In the genomic region with DNA sequence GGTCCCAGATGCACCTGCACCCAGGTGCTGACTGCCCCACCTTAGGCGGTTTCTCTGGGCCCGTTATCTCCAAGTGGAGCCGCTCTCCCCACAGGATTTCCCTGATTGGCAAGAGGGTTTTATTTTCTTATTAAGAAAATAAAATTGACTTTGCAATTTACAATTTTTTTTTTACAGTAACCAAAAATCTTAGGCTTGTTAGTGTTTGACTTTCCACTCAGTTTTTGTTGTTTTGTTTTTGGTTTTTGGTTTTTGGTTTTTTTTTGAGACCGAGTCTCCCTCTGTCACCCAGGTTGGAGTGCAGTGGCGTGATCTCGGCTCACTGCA, we compare ENCODE assay signal across 1 cellular context.
TF ChIP-seq lines count a peak whose summit lies in the region.

No MANE protein-coding gene starts in this region.

TF ChIP-seq in HepG2, 621 proteins besides CTCF, POLR2A, EP300 and RAD21:
- TF ChIP-seq SNAI1 (CRISPR knock-in tag; IDR thresholded peaks at IDR 0.05; ENCODE audit: borderline replicate concordance): no peak
- no peak for TF ChIP-seq RFXAP (CRISPR knock-in tag; IDR thresholded peaks at IDR 0.05; ENCODE audit: borderline replicate concordance)
- TF ChIP-seq ARHGAP35 (CRISPR knock-in tag; IDR thresholded peaks at IDR 0.05; ENCODE audit: borderline replicate concordance): no peak
- no peak for TF ChIP-seq JUND (CRISPR knock-in tag; IDR thresholded peaks at IDR 0.05)
- no peak for TF ChIP-seq NAIF1 (CRISPR knock-in tag; IDR thresholded peaks at IDR 0.05; ENCODE audit: borderline replicate concordance)
- TF ChIP-seq YEATS4 (CRISPR knock-in tag; IDR thresholded peaks at IDR 0.05; ENCODE audit: borderline replicate concordance): no peak
- no peak for TF ChIP-seq ZNF841 (CRISPR knock-in tag; IDR thresholded peaks at IDR 0.05; ENCODE audit: borderline replicate concordance)
- TF ChIP-seq HDAC6 (IDR thresholded peaks at IDR 0.05; ENCODE audit: low read depth, low read length): no peak
- TF ChIP-seq ZNF230 (CRISPR knock-in tag; IDR thresholded peaks at IDR 0.05): no peak
- TF ChIP-seq AKAP8 (CRISPR knock-in tag; IDR thresholded peaks at IDR 0.05): no peak
- TF ChIP-seq ZNF788 (CRISPR knock-in tag; IDR thresholded peaks at IDR 0.05; ENCODE audit: borderline replicate concordance): no peak
- TF ChIP-seq, protein P1, sequence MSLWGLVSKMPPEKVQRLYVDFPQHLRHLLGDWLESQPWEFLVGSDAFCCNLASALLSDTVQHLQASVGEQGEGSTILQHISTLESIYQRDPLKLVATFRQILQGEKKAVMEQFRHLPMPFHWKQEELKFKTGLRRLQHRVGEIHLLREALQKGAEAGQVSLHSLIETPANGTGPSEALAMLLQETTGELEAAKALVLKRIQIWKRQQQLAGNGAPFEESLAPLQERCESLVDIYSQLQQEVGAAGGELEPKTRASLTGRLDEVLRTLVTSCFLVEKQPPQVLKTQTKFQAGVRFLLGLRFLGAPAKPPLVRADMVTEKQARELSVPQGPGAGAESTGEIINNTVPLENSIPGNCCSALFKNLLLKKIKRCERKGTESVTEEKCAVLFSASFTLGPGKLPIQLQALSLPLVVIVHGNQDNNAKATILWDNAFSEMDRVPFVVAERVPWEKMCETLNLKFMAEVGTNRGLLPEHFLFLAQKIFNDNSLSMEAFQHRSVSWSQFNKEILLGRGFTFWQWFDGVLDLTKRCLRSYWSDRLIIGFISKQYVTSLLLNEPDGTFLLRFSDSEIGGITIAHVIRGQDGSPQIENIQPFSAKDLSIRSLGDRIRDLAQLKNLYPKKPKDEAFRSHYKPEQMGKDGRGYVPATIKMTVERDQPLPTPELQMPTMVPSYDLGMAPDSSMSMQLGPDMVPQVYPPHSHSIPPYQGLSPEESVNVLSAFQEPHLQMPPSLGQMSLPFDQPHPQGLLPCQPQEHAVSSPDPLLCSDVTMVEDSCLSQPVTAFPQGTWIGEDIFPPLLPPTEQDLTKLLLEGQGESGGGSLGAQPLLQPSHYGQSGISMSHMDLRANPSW (CRISPR knock-in tag; IDR thresholded peaks at IDR 0.05; ENCODE audit: borderline replicate concordance): no peak; the same call in 1 of the 2 replicates
- no peak for TF ChIP-seq FOXO1 (CRISPR knock-in tag; IDR thresholded peaks at IDR 0.05)
- TF ChIP-seq ZNF225 (CRISPR knock-in tag; IDR thresholded peaks at IDR 0.05): no peak
- TF ChIP-seq SOX13 (IDR thresholded peaks at IDR 0.05): no peak
- TF ChIP-seq SOX13 (CRISPR knock-in tag; conservative IDR thresholded peaks at IDR 0.05 in 1 of 2, IDR thresholded peaks at IDR 0.05 in 1 of 2): no peak
- TF ChIP-seq, protein P2, sequence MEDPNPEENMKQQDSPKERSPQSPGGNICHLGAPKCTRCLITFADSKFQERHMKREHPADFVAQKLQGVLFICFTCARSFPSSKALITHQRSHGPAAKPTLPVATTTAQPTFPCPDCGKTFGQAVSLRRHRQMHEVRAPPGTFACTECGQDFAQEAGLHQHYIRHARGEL (CRISPR knock-in tag; IDR thresholded peaks at IDR 0.05): no peak
- TF ChIP-seq, protein P3, sequence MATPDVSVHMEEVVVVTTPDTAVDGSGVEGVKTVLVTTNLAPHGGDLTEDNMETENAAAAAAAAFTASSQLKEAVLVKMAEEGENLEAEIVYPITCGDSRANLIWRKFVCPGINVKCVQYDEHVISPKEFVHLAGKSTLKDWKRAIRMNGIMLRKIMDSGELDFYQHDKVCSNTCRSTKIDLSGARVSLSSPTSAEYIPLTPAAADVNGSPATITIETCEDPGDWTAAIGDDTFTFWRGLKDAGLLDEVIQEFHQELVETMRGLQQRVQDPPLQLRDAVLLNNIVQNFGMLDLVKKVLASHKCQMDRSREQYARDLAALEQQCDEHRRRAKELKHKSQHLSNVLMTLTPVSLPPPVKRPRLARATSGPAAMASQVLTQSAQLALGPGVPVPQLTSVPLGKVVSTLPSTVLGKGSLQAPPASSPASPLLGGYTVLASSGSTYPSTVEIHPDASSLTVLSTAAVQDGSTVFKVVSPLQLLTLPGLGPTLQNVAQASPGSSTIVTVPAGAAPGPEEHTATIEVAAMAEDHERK (CRISPR knock-in tag; IDR thresholded peaks at IDR 0.05; ENCODE audit: low read depth): no peak
- no peak for TF ChIP-seq ZNF563 (CRISPR knock-in tag; IDR thresholded peaks at IDR 0.05)
